ENCODE assay signal across 1 cellular context in the genomic region with DNA sequence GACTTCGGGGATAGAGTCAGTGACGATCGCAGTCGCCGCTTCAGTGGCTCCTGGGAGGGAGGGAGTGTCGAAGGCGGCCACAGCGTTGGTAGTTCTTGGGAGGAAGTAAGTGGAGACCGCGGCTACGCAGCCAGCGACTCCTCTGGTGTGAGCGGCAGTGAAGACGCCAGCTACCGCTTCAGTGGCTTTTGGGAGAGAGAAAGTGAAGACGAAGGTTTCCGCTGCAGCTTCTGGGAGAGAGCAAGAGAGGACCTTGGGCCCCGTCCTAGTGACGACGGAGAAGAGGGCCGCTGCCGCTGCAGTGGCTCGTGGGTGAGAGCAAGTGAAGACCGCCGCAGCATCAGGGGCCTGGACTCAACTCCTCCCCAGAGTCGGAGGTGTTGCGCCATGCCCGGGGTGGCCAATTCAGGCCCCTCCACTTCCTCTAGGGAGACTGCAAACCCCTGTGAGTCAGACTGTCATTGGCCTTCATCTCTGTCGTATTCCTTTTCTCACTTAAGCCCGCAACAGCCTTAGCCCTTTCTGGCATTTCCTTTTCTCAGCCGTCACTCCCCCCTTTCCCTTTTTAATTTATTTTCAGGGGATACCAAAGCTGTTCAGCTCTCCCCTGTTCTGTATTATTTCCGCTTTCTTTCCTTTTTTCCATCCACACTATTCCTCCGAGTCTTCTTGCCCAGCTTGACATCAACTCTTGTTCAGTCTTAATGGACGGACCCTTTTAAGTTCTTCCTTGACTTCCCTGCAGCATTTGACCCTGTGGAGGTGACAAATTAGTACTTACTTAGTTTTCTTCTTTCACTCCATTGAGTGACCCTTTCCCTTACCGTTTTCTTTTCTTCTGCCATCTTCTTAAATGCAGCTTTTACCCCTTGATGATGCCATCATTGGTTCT.
TF ChIP-seq lines count a peak whose summit lies in the region.

No MANE protein-coding gene starts in this region.

TF ChIP-seq in IMR-90, 13 proteins besides CTCF, POLR2A, EP300 and RAD21:
- TF ChIP-seq FOS (IDR thresholded peaks at IDR 0.05; ENCODE audit: low read depth, low read length) (peak; percentile 32; the same call in 1 of the 2 replicates), ELK1 (IDR thresholded peaks at IDR 0.05; ENCODE audit: borderline replicate concordance, low read depth, low read length) (no peak), NFE2L2 (IDR thresholded peaks at IDR 0.05; ENCODE audit: low read depth, low read length) (no peak), RFX5 (IDR thresholded peaks at IDR 0.05; ENCODE audit: low read depth, low read length) (no peak), CEBPB (IDR thresholded peaks at IDR 0.05; ENCODE audit: low read depth, low read length) (peak; percentile 98), MXI1 (IDR thresholded peaks at IDR 0.05; ENCODE audit: borderline replicate concordance, low read depth, low read length) (0 out of 2 replicates have a peak, but pooled peaks have one; percentile 15), MAZ (IDR thresholded peaks at IDR 0.05; ENCODE audit: borderline replicate concordance, low read depth, low read length) (peak; percentile 31; the same call in 1 of the 2 replicates), CHD1 (IDR thresholded peaks at IDR 0.05; ENCODE audit: low read depth, low read length) (no peak)
